ENCODE assay signal across 22 cellular contexts in the genomic region with DNA sequence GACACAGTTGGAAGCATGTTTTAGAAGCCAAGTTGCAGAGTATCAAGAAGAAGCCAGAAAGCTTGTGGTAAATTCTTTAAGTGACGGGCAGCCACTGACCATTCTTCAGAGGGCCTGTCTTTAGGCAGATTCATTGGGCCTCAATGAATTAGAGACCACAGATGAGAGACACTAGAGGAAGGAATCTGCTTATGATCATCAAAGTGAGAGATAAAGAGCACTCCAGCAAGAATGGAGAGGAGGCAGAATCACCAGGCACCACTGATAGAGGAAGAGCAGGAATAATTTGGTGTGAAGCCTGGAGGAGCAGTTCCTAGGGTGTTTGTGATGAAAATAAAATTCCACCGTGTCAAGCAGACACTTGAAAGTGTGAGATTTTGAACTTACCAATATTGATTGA.
DNase-seq lines count a peak whose midpoint lies in the region; ATAC-seq, FAIRE-seq and TF ChIP-seq lines count a peak whose summit lies in the region.
"Had no signal": no experiment of that assay in that cellular context is flagged by ENCODE, and none has a peak within 500 bp of the region (broad histone marks: within the 10 kb centered on the region; RNA-seq: fewer than 3 reads in every experiment).

No MANE protein-coding gene starts in this region.

- intact Hi-C loops in esophagus muscularis mucosa (cut with DNase I): no loop called here
- intact Hi-C loops in psoas muscle (cut with DNase I): loop anchor here in 1 of 2 donors (5.0 kb wide), 1 partner anchor 234 kb away; no protein-coding TSS in a partner anchor

- ATAC-seq in psoas muscle (no peak), HG02759 (IDR thresholded peaks at IDR 0.05; ENCODE audit: unreplicated experiment) (no peak)
- ATAC-seq: GM12878, HepG2 had no signal

- no peak overlapping the region for H3K9ac ChIP-seq in astrocyte (ENCODE audit: low read length)

- no peaks in the 10 kb centered on the region for H3K27me3 ChIP-seq in astrocyte (ENCODE audit: insufficient read depth, low read length)
- H3K27me3 ChIP-seq in esophagus muscularis mucosa: no peaks in the 10 kb centered on the region
- H3K27me3 ChIP-seq in psoas muscle (ENCODE audit: insufficient read depth in 3 of 3, low read length in 2 of 3): no peaks in the 10 kb centered on the region
- H3K27me3 ChIP-seq in small intestine (ENCODE audit: control insufficient read depth in 2 of 2, insufficient read depth in 2 of 2, low read length in 2 of 2): no peaks in the 10 kb centered on the region
- H3K27me3 ChIP-seq: BE2C had no signal

- 83% methylated on average over 2 of the region's 2 CpGs for WGBS in esophagus muscularis mucosa
- WGBS in psoas muscle, 3 donors: 80 to 87% (median 85%) methylated on average over 2 of the region's 2 CpGs
- WGBS in small intestine, 3 donors: 82 to 88% (median 84%) methylated on average over 2 of the region's 2 CpGs

- no peak overlapping the region for H3K4me2 ChIP-seq in astrocyte (ENCODE audit: low read length)

- H3K27me3 Mint-ChIP-seq in astrocyte (ENCODE audit: low read depth, unreplicated experiment): no peaks in the 10 kb centered on the region

- no peak overlapping the region for H2AFZ ChIP-seq in astrocyte (ENCODE audit: low read depth, low read length)

- peaks cover 16% of the 10 kb centered on the region for H3K4me1 Mint-ChIP-seq in astrocyte (ENCODE audit: low read depth, unreplicated experiment)
- H3K4me1 Mint-ChIP-seq: CD4-positive, CD25-positive, alpha-beta regulatory T cell had no signal

- H3K9me3 ChIP-seq in astrocyte (ENCODE audit: insufficient read depth, low read depth, low read length) (no peaks in the 10 kb centered on the region), esophagus muscularis mucosa (no peaks in the 10 kb centered on the region), psoas muscle (no peaks in the 10 kb centered on the region), small intestine (ENCODE audit: control insufficient read depth, low read depth) (no peaks in the 10 kb centered on the region)
- H3K9me3 ChIP-seq: BE2C had no signal

- H3K4me3 ChIP-seq in astrocyte (ENCODE audit: insufficient read depth, low read depth, low read length) (no peak overlapping the region), esophagus muscularis mucosa (no peak overlapping the region), psoas muscle (no peak overlapping the region), small intestine (ENCODE audit: low read depth in 1 of 2, low read length in 2 of 2) (no peak overlapping the region)
- H3K4me3 ChIP-seq: GM12878 had no signal

- H3K36me3 ChIP-seq in astrocyte (ENCODE audit: insufficient read depth, low read length): no peaks in the 10 kb centered on the region
- H3K36me3 ChIP-seq in esophagus muscularis mucosa: no peaks in the 10 kb centered on the region
- no peaks in the 10 kb centered on the region for H3K36me3 ChIP-seq in psoas muscle (ENCODE audit: insufficient read depth in 1 of 2, low read depth in 1 of 2)
- H3K36me3 ChIP-seq in small intestine (ENCODE audit: control insufficient read depth in 2 of 2, insufficient read depth in 2 of 2, low read length in 2 of 2): no peaks in the 10 kb centered on the region
- H3K36me3 ChIP-seq: BE2C had no signal

- H3K9me3 Mint-ChIP-seq in astrocyte (ENCODE audit: unreplicated experiment): no peaks in the 10 kb centered on the region
- H3K9me3 Mint-ChIP-seq: CD4-positive, CD25-positive, alpha-beta regulatory T cell had no signal

- H3K27ac ChIP-seq in astrocyte (ENCODE audit: low read depth, low read length): no peak overlapping the region
- no peak overlapping the region for H3K27ac ChIP-seq in esophagus muscularis mucosa (replicated peaks in 1 of 4)
- H3K27ac ChIP-seq in psoas muscle: peak overlapping the region; percentile 13
- H3K27ac ChIP-seq in small intestine (ENCODE audit: low read depth in 1 of 2, low read length in 1 of 2): no peak overlapping the region

- H3K36me3 Mint-ChIP-seq in astrocyte (ENCODE audit: low read depth, unreplicated experiment): no peaks in the 10 kb centered on the region
- H3K36me3 Mint-ChIP-seq: CD4-positive, CD25-positive, alpha-beta regulatory T cell; CD8-positive, alpha-beta memory T cell had no signal

- H3K4me1 ChIP-seq in astrocyte (ENCODE audit: insufficient read depth, low read length) (peaks cover 11% of the 10 kb centered on the region), esophagus muscularis mucosa (peaks cover 11 to 16% (median 14%) of the 10 kb centered on the region in 4 donors), psoas muscle (peaks cover 38% of the 10 kb centered on the region), small intestine (ENCODE audit: control insufficient read depth in 2 of 2, insufficient read depth in 1 of 2, low read depth in 1 of 2, low read length in 1 of 2) (no peaks in the 10 kb centered on the region)

- TF ChIP-seq CTCF in astrocyte (IDR thresholded peaks at IDR 0.05; ENCODE audit: insufficient read depth, low read depth, low read length) (no peak), esophagus muscularis mucosa (IDR thresholded peaks at IDR 0.05) (no peak), psoas muscle (IDR thresholded peaks at IDR 0.05) (no peak)

- H4K20me1 ChIP-seq in astrocyte (ENCODE audit: insufficient read depth, low read length): no peaks in the 10 kb centered on the region

- no peaks in the 10 kb centered on the region for H3K79me2 ChIP-seq in astrocyte (ENCODE audit: insufficient read depth, low read length)

- no peak for TF ChIP-seq POLR2A in esophagus muscularis mucosa (IDR thresholded peaks at IDR 0.05; ENCODE audit: low read depth)

- DNase-seq in astrocyte (ENCODE audit: low read depth): peak; percentile 18
- DNase-seq in esophagus muscularis mucosa (ENCODE audit: extremely low spot score): peak; percentile 75
- DNase-seq in psoas muscle: no peak
- DNase-seq in small intestine: no peak
- DNase-seq in frontal cortex (ENCODE audit: low spot score in 2 of 2): no peak
- DNase-seq in effector CD4-positive, alpha-beta T cell: no peak
- DNase-seq: ACHN; BE2C; C1 segment of cervical spinal cord; CD4-positive, CD25-positive, alpha-beta regulatory T cell; CD8-positive, alpha-beta memory T cell; COR-L47; DMS 273 treated with DMSO at 0.1 percent for 48 hours; DMS53; DND-41; EL; H9 had no signal

- FAIRE-seq in astrocyte (lab: Jason Lieb, UNC) (no peak), small intestine (lab: Jason Lieb, UNC) (no peak), frontal cortex (lab: Jason Lieb, UNC) (no peak)
- FAIRE-seq: GM12878, GM19239, H1, HepG2 had no signal

- H3K4me3 Mint-ChIP-seq in astrocyte (ENCODE audit: unreplicated experiment): no peak overlapping the region
- H3K4me3 Mint-ChIP-seq: CD4-positive, CD25-positive, alpha-beta regulatory T cell; CD8-positive, alpha-beta memory T cell; H9 had no signal

- TF ChIP-seq EP300 in esophagus muscularis mucosa (IDR thresholded peaks at IDR 0.05): no peak

- H3K27ac Mint-ChIP-seq in astrocyte (ENCODE audit: unreplicated experiment): no peak overlapping the region
- H3K27ac Mint-ChIP-seq: CD4-positive, CD25-positive, alpha-beta regulatory T cell; CD8-positive, alpha-beta memory T cell; H9 had no signal

Comparison
In these comparisons a context has a peak if more than half of its experiments do, and no peak if none do; other contexts are left out.
1. DNase-seq: peak in astrocyte (single experiment) and esophagus muscularis mucosa (single experiment); none in psoas muscle (0 of 2), small intestine (single experiment), frontal cortex (0 of 2) and effector CD4-positive, alpha-beta T cell (single experiment).